ENCODE assay signal across 1 cellular context in genomic region chrX:39866229-39866628, GRCh38.
TF ChIP-seq lines count a peak whose summit lies in the region.

No MANE protein-coding gene starts in this region.

TF ChIP-seq in IMR-90, 13 proteins besides CTCF, POLR2A, EP300 and RAD21 (continued from another document):
- no peak for TF ChIP-seq ELK1 (IDR thresholded peaks at IDR 0.05; ENCODE audit: borderline replicate concordance, low read depth, low read length)
- TF ChIP-seq MAFK (IDR thresholded peaks at IDR 0.05; ENCODE audit: low read depth, low read length), result no peak
- no peak for TF ChIP-seq SMC3 (IDR thresholded peaks at IDR 0.05; ENCODE audit: low read depth, low read length)
- TF ChIP-seq MXI1 (IDR thresholded peaks at IDR 0.05; ENCODE audit: borderline replicate concordance, low read depth, low read length), result no peak
- TF ChIP-seq BHLHE40 (IDR thresholded peaks at IDR 0.05; ENCODE audit: low read depth, low read length), result no peak
- TF ChIP-seq MAZ (IDR thresholded peaks at IDR 0.05; ENCODE audit: borderline replicate concordance, low read depth, low read length), result no peak
- TF ChIP-seq RCOR1 (IDR thresholded peaks at IDR 0.05; ENCODE audit: insufficient replicate concordance, low read length), result no peak
- TF ChIP-seq USF2 (IDR thresholded peaks at IDR 0.05; ENCODE audit: low read depth, low read length), result no peak
- no peak for TF ChIP-seq RFX5 (IDR thresholded peaks at IDR 0.05; ENCODE audit: low read depth, low read length)
